16 cellular contexts compared by ENCODE assay signal in the genomic region with DNA sequence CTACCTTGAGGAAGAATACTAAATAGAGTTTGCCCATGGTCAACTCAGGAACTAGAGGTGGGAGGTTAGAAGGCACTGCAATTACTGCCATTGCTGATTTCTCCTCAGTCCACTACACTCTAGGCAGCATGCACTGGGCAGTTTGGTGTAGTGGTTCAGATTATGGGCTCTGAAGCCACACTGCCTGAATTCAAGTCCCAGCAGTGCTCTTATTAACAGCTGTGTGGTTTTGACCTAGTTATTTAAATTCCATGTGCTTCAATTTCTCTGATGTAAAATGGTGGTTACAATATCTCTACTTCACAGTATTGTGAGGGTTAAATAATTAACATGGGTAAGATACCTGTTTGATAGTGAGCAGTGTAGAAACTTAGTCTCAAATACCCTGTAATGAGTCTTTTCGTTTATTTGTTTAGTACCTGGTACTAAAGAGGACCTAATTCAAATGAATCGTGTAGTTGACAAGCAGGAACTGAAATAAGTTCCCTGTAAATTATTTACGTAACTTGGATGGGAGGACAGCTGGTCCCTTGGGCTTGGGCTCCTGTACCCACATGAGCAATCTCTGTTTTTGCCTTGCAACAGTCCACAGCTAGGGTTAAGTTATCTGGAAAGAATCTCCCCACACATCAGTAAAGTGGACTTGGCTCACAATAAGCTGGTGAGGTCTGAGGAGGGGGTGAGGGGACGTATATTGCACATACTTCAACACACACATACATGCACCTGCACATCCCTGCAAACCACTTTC. TPM values are rescaled to one million over a fixed set of nuclear protein-coding genes. Genes with fewer than 3 reads are reported as not detected.
DNase-seq lines count a peak whose midpoint lies in the region; ATAC-seq, FAIRE-seq and TF ChIP-seq lines count a peak whose summit lies in the region.
"Had no signal": no experiment of that assay in that cellular context is flagged by ENCODE, and none has a peak within 500 bp of the region (broad histone marks: within the 10 kb centered on the region; RNA-seq: fewer than 3 reads in every experiment).

No MANE protein-coding gene starts in this region.

- no peak for TF ChIP-seq POLR2A in right lobe of liver (IDR thresholded peaks at IDR 0.05)

- H3K4me3 ChIP-seq in BLaER1 treated with 17β-estradiol and CSF1 and Interleukin-3, amounts not matched to agents 10 nM and 100 nM = no peak overlapping the region
- H3K4me3 ChIP-seq in epithelial cell of proximal tubule (ENCODE audit: low read depth, low read length) (no peak overlapping the region), right lobe of liver (no peak overlapping the region)
- H3K4me3 ChIP-seq: lower lobe of right lung had no signal

- ATAC-seq in GM19452 (IDR thresholded peaks at IDR 0.05; ENCODE audit: unreplicated experiment) = peak; percentile 74
- ATAC-seq in HG03066 (IDR thresholded peaks at IDR 0.05; ENCODE audit: low read depth, unreplicated experiment) = peak; percentile 81
- ATAC-seq in right lobe of liver = no peak
- ATAC-seq: activated CD4-positive, CD25-positive, alpha-beta regulatory T cell treated with anti-CD3 and anti-CD28 coated beads, Interleukin-2, amount 50 U/mL, for 24 hours; lower lobe of right lung; T-cell had no signal

- H3K27ac ChIP-seq in BLaER1 treated with 17β-estradiol and CSF1 and Interleukin-3, amounts not matched to agents 10 nM and 100 nM = no peak overlapping the region
- no peak overlapping the region for H3K27ac ChIP-seq in right lobe of liver
- H3K27ac ChIP-seq: lower lobe of right lung had no signal

- DNase-seq in epithelial cell of proximal tubule (ENCODE audit: low read depth) = peak; percentile 6
- no peak for DNase-seq in epidermal melanocyte (ENCODE audit: insufficient read length, low spot score)
- no peak for DNase-seq in NCI-H146 (lab: John Stamatoyannopoulos, UW)
- DNase-seq in urothelium cell line (ENCODE audit: low spot score) = no peak
- DNase-seq in right lobe of liver = no peak
- DNase-seq: activated CD8-positive, alpha-beta memory T cell treated with anti-CD3 and anti-CD28 coated beads, Interleukin-2, amount 50 U/mL, for 48 hours; Karpas-422; lower lobe of right lung; NCI-H187 treated with DMSO at 0.1 percent for 48 hours; NCI-H748 treated with DMSO at 0.1 percent for 48 hours; stimulated activated CD4-positive, alpha-beta T cell treated with anti-CD3 and anti-CD28 coated beads, Interleukin-2, amount 100 ng/mL, for 48 hours; T-cell had no signal

- H3K4me1 ChIP-seq in BLaER1 treated with 17β-estradiol and CSF1 and Interleukin-3, amounts not matched to agents 10 nM and 100 nM = peaks cover 0 to 44% (median 25%) of the 10 kb centered on the region in 10 experiments; a peak in 15 of 20 replicates
- no peaks in the 10 kb centered on the region for H3K4me1 ChIP-seq in right lobe of liver
- H3K4me1 ChIP-seq: lower lobe of right lung had no signal

- H3K4me2 ChIP-seq in BLaER1 treated with 17β-estradiol and CSF1 and Interleukin-3, amounts not matched to agents 10 nM and 100 nM = peak overlapping the region in 9 of 11 experiments; percentile 11 to 49 (median 35); a peak in 14 of 22 replicates

- no peaks in the 10 kb centered on the region for H3K36me3 ChIP-seq in BLaER1 treated with 17β-estradiol and CSF1 and Interleukin-3, amounts not matched to agents 10 nM and 100 nM
- no peaks in the 10 kb centered on the region for H3K36me3 ChIP-seq in right lobe of liver
- H3K36me3 ChIP-seq: lower lobe of right lung had no signal

- TF ChIP-seq CTCF in epithelial cell of proximal tubule (conservative IDR thresholded peaks at IDR 0.05; ENCODE audit: low read depth, low read length) = no peak
- no peak for TF ChIP-seq CTCF in right lobe of liver (IDR thresholded peaks at IDR 0.05)

- intact Hi-C loops in right lobe of liver (cut with DNase I) = no loop called here

- no peaks in the 10 kb centered on the region for H3K27me3 ChIP-seq in BLaER1 treated with 17β-estradiol and CSF1 and Interleukin-3, amounts not matched to agents 10 nM and 100 nM
- H3K27me3 ChIP-seq in right lobe of liver = no peaks in the 10 kb centered on the region

- no peaks in the 10 kb centered on the region; a peak in 1 of 22 replicates for H3K9me3 ChIP-seq in BLaER1 treated with 17β-estradiol and CSF1 and Interleukin-3, amounts not matched to agents 10 nM and 100 nM (replicated peaks in 1 of 11)
- H3K9me3 ChIP-seq in right lobe of liver = no peaks in the 10 kb centered on the region
- H3K9me3 ChIP-seq: lower lobe of right lung had no signal

- H3K9ac ChIP-seq in BLaER1 treated with 17β-estradiol and CSF1 and Interleukin-3, amounts not matched to agents 10 nM and 100 nM = no peak overlapping the region

- FAIRE-seq in urothelium cell line (lab: Jason Lieb, UNC) = no peak

- H4K20me1 ChIP-seq in BLaER1 treated with 17β-estradiol and CSF1 and Interleukin-3, amounts not matched to agents 10 nM and 100 nM = no peaks in the 10 kb centered on the region

- 30% methylated on average over 4 of the region's 4 CpGs for WGBS in right lobe of liver (ENCODE audit: insufficient coverage, low coverage, low lambda C conversion rate, missing lambda C conversion rate)

RNA-seq across cellular contexts. Expression of a gene that starts 17.8 kb away (rescaled TPM):
- total RNA-seq in epithelial cell of proximal tubule (5.9 and 13.2 TPM in 2 replicates), right lobe of liver (1 to 10 TPM; 2.2 to 4.5 (median 2.3) TPM)

RNA-seq across cellular contexts. Expression of a gene that starts 24.7 kb away (rescaled TPM):
- 51.8 and 56.7 TPM in 2 replicates for total RNA-seq in epithelial cell of proximal tubule
- total RNA-seq in right lobe of liver = 10 to 100 TPM; 30.6 to 41.4 (median 34.6) TPM

Comparison
In these comparisons a context has a peak if more than half of its experiments do, and no peak if none do; other contexts are left out.
1. ATAC-seq: peak in GM19452 (single experiment) and HG03066 (single experiment); none in right lobe of liver (0 of 4).